ENCODE assay signal across 1 cellular context in the genomic region with DNA sequence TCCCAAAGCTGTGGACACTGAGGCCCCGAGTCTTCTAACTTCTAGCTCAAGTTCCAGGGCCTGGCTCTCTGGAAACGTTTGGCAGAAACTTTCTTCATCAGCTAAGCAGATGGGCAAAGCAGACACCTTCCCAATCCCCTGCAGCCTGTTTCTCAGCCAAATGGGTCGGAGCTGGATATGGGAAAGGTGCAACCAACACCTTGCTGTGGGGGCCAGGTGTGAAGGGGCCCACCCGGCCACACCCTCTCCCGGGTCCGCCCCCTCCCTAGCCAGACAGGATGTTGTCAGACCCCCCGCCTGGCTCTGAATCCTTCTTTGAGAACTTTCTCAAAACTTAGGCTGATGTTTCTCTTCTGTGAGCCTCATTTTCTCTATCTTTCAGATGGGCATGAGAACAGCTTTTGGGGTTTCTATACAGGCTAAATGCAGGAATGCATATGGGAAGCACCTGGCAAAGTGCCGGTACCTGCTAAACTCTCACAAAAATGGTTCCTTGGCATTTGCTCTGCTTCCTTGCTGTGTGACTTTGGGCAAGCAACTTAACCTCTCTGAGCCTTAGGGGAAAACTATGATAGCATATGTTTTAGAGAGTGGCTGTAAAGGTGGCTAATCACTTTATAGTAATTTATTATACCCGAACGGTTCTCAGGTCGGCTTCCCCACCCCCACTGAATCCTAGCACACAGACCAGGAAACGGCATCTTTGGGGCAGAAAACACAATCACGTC.
TF ChIP-seq lines count a peak whose summit lies in the region.

No MANE protein-coding gene starts in this region.

TF ChIP-seq in H1, 55 proteins besides CTCF, POLR2A, EP300 and RAD21:
- 0 out of 2 replicates have a peak, but pooled peaks have one; percentile 75 for TF ChIP-seq KDM1A (IDR thresholded peaks at IDR 0.05; ENCODE audit: borderline replicate concordance, low read length)
- TF ChIP-seq RXRA (IDR thresholded peaks at IDR 0.05; ENCODE audit: insufficient read depth, low read depth, low read length), result no peak
TF ChIP-seq in H1: peak in this region for 1.
